8 cellular contexts compared by ENCODE assay signal in genomic region chr22:49929553-49929979, GRCh38. TPM values are rescaled to one million over a fixed set of nuclear protein-coding genes. Genes with fewer than 3 reads are reported as not detected.
DNase-seq lines count a peak whose midpoint lies in the region; ATAC-seq and TF ChIP-seq lines count a peak whose summit lies in the region.

No MANE protein-coding gene starts in this region.

- no peaks in the 10 kb centered on the region for H3K79me2 ChIP-seq in HCT116 (ENCODE audit: insufficient read depth, low read length)

- no peak overlapping the region for H3K4me3 ChIP-seq in HCT116 (replicated peaks in 1 of 2; ENCODE audit: low read depth in 1 of 2, low read length in 2 of 2)
- peak overlapping the region in 2 of 12 donors; percentile 19 to 32 for H3K4me3 ChIP-seq in heart left ventricle

- 2 to 9% (median 3%) methylated on average over 7 to 42 of the region's 42 CpGs for WGBS in heart left ventricle, 4 donors

- peak; percentile 46 to 67 (median 56); a peak in 4 of 6 replicates for TF ChIP-seq CTCF in HCT116 (IDR thresholded peaks at IDR 0.05 in 2 of 3, conservative IDR thresholded peaks at IDR 0.05 in 1 of 3; ENCODE audit: borderline replicate concordance in 1 of 3, insufficient read depth in 1 of 3, low read depth in 2 of 3, low read length in 2 of 3)
- peak; percentile 91 for TF ChIP-seq CTCF in RWPE1 (conservative IDR thresholded peaks at IDR 0.05; ENCODE audit: low read depth)
- peak; percentile 61 to 99 (median 90) for TF ChIP-seq CTCF in heart left ventricle (IDR thresholded peaks at IDR 0.05)

- TF ChIP-seq POLR2A in HCT116 (IDR thresholded peaks at IDR 0.05; ENCODE audit: borderline replicate concordance, extremely low read depth, insufficient read depth, insufficient read length), result no peak
- no peak for TF ChIP-seq POLR2A in heart left ventricle (IDR thresholded peaks at IDR 0.05)

- intact Hi-C loops in HCT116 (cut with micrococcal nuclease) (no loop called here), heart left ventricle (cut with DNase I) (loop anchor here in 8 of 10 donors (1.0 to 10.0 kb wide), 8 partner anchors 63 to 255 kb away; partner anchors contain the start of gene TRABD (in 1 of the 8))

- peak overlapping the region; percentile 57 for H3K4me2 ChIP-seq in HCT116 (ENCODE audit: low read length)

- peak; percentile 77 for DNase-seq in COLO668 (lab: John Stamatoyannopoulos, UW; ENCODE audit: unreplicated experiment)
- DNase-seq in HCT116 (ENCODE audit: low read depth, low spot score), result no peak
- DNase-seq in RWPE1 (ENCODE audit: low spot score), result peak; percentile 65
- DNase-seq in activated gamma-delta T cell treated with anti-CD3 and anti-CD28 coated beads, Interleukin-2, amount 50 U/mL, for 16 hours (ENCODE audit: low read depth), result peak; percentile 71
- peak in 3 of 5 donors; percentile 57 to 86 (median 73) for DNase-seq in heart left ventricle
- DNase-seq in stimulated activated CD4-positive, alpha-beta T cell treated with anti-CD3 and anti-CD28 coated beads, Interleukin-12 subunit alpha, Interleukin-12 subunit beta, amount 100 ng/mL, for 24 hours (ENCODE audit: low read depth in 2 of 2), result peak; percentile 65 to 69

- no peaks in the 10 kb centered on the region for H3K9me2 ChIP-seq in HCT116 (ENCODE audit: insufficient read depth)

- TF ChIP-seq RAD21 in HCT116 (IDR thresholded peaks at IDR 0.05; ENCODE audit: low read depth), result peak; percentile 84

- RAD21 ChIA-PET in HCT116 (lab: Charles Lee; ENCODE audit: low non-redundant PET in 1 of 2, low total read pairs in 2 of 2, uncharacterized antibody in 2 of 2, unreplicated experiment in 2 of 2), result interaction anchor here in 1 of 2 experiments (1.8 kb wide), 1 partner anchor 101 kb away, joined by 36 read pairs; no protein-coding TSS in a partner anchor

- no peak overlapping the region for H3K27ac ChIP-seq in HCT116 (ENCODE audit: low read depth, low read length)
- H3K27ac ChIP-seq in RWPE1, result peak overlapping the region; percentile 90; the same call in 1 of the 2 replicates
- no peak overlapping the region for H3K27ac ChIP-seq in heart left ventricle

- H3K9me3 ChIP-seq in HCT116 (ENCODE audit: control insufficient read depth in 1 of 2, insufficient read depth in 1 of 2, low read depth in 1 of 2, low read length in 2 of 2) (no peaks in the 10 kb centered on the region), heart left ventricle (no peaks in the 10 kb centered on the region)

- H3K4me1 ChIP-seq in HCT116 (ENCODE audit: control insufficient read depth in 1 of 2, insufficient read depth in 2 of 2, low read length in 2 of 2) (peaks cover 18 to 35% of the 10 kb centered on the region in 2 experiments), heart left ventricle (peaks cover 4 to 55% (median 37%) of the 10 kb centered on the region in 12 donors)

- H3K27me3 ChIP-seq in HCT116 (ENCODE audit: insufficient read depth, low read length) (no peaks in the 10 kb centered on the region), heart left ventricle (peaks cover 0 to 9% (median 5%) of the 10 kb centered on the region in 9 donors)

- H3K36me3 ChIP-seq in HCT116 (ENCODE audit: control insufficient read depth in 1 of 2, insufficient read depth in 2 of 2, low read length in 2 of 2) (no peaks in the 10 kb centered on the region), heart left ventricle (peaks cover 0 to 13% (median 8%) of the 10 kb centered on the region in 9 donors)

- H3K9ac ChIP-seq in HCT116 (ENCODE audit: low read length), result no peak overlapping the region

- POLR2A ChIA-PET in HCT116 (lab: Charles Lee), result no interaction called here
- POLR2A ChIA-PET in RWPE1 (lab: Yijun Ruan, JAX; ENCODE audit: low non-redundant PET), result no interaction called here

- BruUV-seq in HCT116 (replicated peaks; lab: Mats Ljungman, UMichigan), result no TSS peak

- ATAC-seq in HCT116 (peak; percentile 86), heart left ventricle (peak in 3 of 4 donors; percentile 33 to 55 (median 53)), GM18520 (IDR thresholded peaks at IDR 0.05; ENCODE audit: unreplicated experiment) (no peak), HG03565 (IDR thresholded peaks at IDR 0.05; ENCODE audit: unreplicated experiment) (no peak)

- H4K20me1 ChIP-seq in HCT116 (ENCODE audit: insufficient read depth), result no peaks in the 10 kb centered on the region

- no peak overlapping the region for H2AFZ ChIP-seq in HCT116 (ENCODE audit: low read depth, low read length, poor library complexity, severe bottlenecking)

- CTCF ChIA-PET in HCT116 (lab: Charles Lee), result interaction anchor here (1.5 to 2.3 kb wide), 3 partner anchors 98 to 308 kb away, joined by 3 to 115 read pairs (median 4); no protein-coding TSS in a partner anchor
- CTCF ChIA-PET in RWPE1 (lab: Yijun Ruan, JAX), result interaction anchor here (0.7 to 2.0 kb wide), 4 partner anchors 22 to 229 kb away, joined by 3 to 12 read pairs (median 3); no protein-coding TSS in a partner anchor

TF ChIP-seq in HCT116, 20 proteins besides CTCF, POLR2A, EP300 and RAD21 (continues in another document):
- TF ChIP-seq CEBPB (IDR thresholded peaks at IDR 0.05; ENCODE audit: low read depth), result no peak
- no peak for TF ChIP-seq SIN3A (IDR thresholded peaks at IDR 0.05; ENCODE audit: low read depth)
- TF ChIP-seq EGR1 (IDR thresholded peaks at IDR 0.05; ENCODE audit: low read depth), result no peak
- TF ChIP-seq CBX3 (IDR thresholded peaks at IDR 0.05; ENCODE audit: low read depth), result no peak
- TF ChIP-seq SP1 (IDR thresholded peaks at IDR 0.05; ENCODE audit: low read depth), result no peak
- no peak for TF ChIP-seq YY1 (IDR thresholded peaks at IDR 0.05; ENCODE audit: extremely low read depth, insufficient replicate concordance, low read depth, low read length)
- no peak for TF ChIP-seq ATF3 (IDR thresholded peaks at IDR 0.05)
- no peak for TF ChIP-seq POLR2AphosphoS5 (IDR thresholded peaks at IDR 0.05; ENCODE audit: low read depth, low read length)
- TF ChIP-seq MAX (IDR thresholded peaks at IDR 0.05), result no peak
- TF ChIP-seq SRF (IDR thresholded peaks at IDR 0.05; ENCODE audit: low read depth), result no peak
- no peak for TF ChIP-seq JUND (IDR thresholded peaks at IDR 0.05)
- TF ChIP-seq ZBTB33 (IDR thresholded peaks at IDR 0.05; ENCODE audit: extremely low read depth, insufficient replicate concordance, low read length), result no peak
- TF ChIP-seq ZNF274 (IDR thresholded peaks at IDR 0.05; ENCODE audit: low read depth, low read length), result no peak
- no peak for TF ChIP-seq TCF7L2 (IDR thresholded peaks at IDR 0.05; ENCODE audit: borderline replicate concordance, extremely low read depth, insufficient read depth, insufficient read length)
- no peak for TF ChIP-seq FOSL1 (IDR thresholded peaks at IDR 0.05; ENCODE audit: low read depth)
- TF ChIP-seq EZH2phosphoT487 (IDR thresholded peaks at IDR 0.05; ENCODE audit: borderline replicate concordance), result no peak
- no peak for TF ChIP-seq ELF1 (IDR thresholded peaks at IDR 0.05; ENCODE audit: borderline replicate concordance, low read depth)
- TF ChIP-seq ZFX (IDR thresholded peaks at IDR 0.05), result no peak
- TF ChIP-seq EZH2 (IDR thresholded peaks at IDR 0.05), result no peak

RNA-seq across cellular contexts. Expression of gene CRELD2, which starts 11.1 kb away (rescaled TPM):
- 45.8 TPM for total RNA-seq in HCT116 (2021; ENCODE audit: unreplicated experiment)
- polyA plus RNA-seq in HCT116 (2012), result 39.6 and 41.0 TPM in 2 replicates
- total RNA-seq in heart left ventricle, result 10 to 100 TPM; 16.7 to 36.2 (median 21.6) TPM
- polyA plus RNA-seq in heart left ventricle, result 10 to 100 TPM; 15.0 to 70.3 TPM

RNA-seq across cellular contexts. Expression of gene ALG12, which starts 11.3 kb away (rescaled TPM):
- 16.6 TPM for total RNA-seq in HCT116 (2021; ENCODE audit: unreplicated experiment)
- polyA plus RNA-seq in HCT116 (2012), result 13.0 and 13.7 TPM in 2 replicates
- 10 to 100 TPM in 8 of 9 donors, 1 to 10 TPM in 1; 9.8 to 26.8 (median 15.2) TPM for total RNA-seq in heart left ventricle
- 10 to 100 TPM in 1 of 2 donors, 1 to 10 TPM in 1; 9.1 to 12.4 TPM for polyA plus RNA-seq in heart left ventricle

RNA-seq across cellular contexts. Expression of gene PIM3, which starts 31.0 kb away (rescaled TPM):
- 116 TPM for total RNA-seq in HCT116 (2021; ENCODE audit: unreplicated experiment)
- 84.5 and 97.2 TPM in 2 replicates for polyA plus RNA-seq in HCT116 (2012)
- 100 to 1,000 TPM in 1 of 9 donors, 10 to 100 TPM in 8; 37.7 to 118 (median 51.0) TPM for total RNA-seq in heart left ventricle
- polyA plus RNA-seq in heart left ventricle, result 10 to 100 TPM; 45.1 to 50.2 TPM

Comparison
In these comparisons a context has a peak if more than half of its experiments do, and no peak if none do; other contexts are left out.
1. ATAC-seq: peak in HCT116 (single experiment) and heart left ventricle (3 of 4); none in GM18520 (single experiment) and HG03565 (single experiment).
2. Peak in every context shown above with its lines, with median percentiles within 50 percentile points of each other: CTCF ChIP-seq.